Comparison of ENCODE assay signal across 1 cellular context in the genomic region with DNA sequence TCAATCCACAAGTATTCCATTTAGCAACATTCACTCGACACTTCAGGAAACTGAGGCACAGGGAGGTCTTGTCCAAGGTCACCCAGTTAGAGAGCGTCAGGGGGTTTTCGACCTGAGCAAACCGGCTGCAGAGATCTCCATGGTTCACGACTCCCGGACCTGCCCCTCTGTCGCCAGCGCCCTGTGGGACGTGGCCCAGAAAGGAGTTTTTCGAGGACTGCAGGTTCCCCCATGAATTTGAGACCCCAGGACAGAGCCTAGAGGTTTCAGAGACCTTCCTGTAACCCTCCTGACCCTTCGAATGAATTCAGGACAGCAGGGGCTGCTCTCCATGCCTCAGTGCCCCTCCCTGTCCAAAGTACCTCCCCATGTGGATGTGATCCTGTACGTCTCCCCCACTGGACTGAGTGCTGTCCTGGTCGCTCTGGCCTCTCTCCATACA.
TF ChIP-seq lines count a peak whose summit lies in the region.

No MANE protein-coding gene starts in this region.

TF ChIP-seq in WTC11, 78 proteins besides CTCF, POLR2A, EP300 and RAD21 (continued from another document):
- TF ChIP-seq, protein P1, sequence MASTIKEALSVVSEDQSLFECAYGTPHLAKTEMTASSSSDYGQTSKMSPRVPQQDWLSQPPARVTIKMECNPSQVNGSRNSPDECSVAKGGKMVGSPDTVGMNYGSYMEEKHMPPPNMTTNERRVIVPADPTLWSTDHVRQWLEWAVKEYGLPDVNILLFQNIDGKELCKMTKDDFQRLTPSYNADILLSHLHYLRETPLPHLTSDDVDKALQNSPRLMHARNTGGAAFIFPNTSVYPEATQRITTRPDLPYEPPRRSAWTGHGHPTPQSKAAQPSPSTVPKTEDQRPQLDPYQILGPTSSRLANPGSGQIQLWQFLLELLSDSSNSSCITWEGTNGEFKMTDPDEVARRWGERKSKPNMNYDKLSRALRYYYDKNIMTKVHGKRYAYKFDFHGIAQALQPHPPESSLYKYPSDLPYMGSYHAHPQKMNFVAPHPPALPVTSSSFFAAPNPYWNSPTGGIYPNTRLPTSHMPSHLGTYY (CRISPR knock-in tag; IDR thresholded peaks at IDR 0.05): no peak
- TF ChIP-seq TCF7 (CRISPR knock-in tag; IDR thresholded peaks at IDR 0.05; ENCODE audit: low read depth) (no peak), RORB (CRISPR knock-in tag; IDR thresholded peaks at IDR 0.05) (no peak)
- TF ChIP-seq, protein P2, sequence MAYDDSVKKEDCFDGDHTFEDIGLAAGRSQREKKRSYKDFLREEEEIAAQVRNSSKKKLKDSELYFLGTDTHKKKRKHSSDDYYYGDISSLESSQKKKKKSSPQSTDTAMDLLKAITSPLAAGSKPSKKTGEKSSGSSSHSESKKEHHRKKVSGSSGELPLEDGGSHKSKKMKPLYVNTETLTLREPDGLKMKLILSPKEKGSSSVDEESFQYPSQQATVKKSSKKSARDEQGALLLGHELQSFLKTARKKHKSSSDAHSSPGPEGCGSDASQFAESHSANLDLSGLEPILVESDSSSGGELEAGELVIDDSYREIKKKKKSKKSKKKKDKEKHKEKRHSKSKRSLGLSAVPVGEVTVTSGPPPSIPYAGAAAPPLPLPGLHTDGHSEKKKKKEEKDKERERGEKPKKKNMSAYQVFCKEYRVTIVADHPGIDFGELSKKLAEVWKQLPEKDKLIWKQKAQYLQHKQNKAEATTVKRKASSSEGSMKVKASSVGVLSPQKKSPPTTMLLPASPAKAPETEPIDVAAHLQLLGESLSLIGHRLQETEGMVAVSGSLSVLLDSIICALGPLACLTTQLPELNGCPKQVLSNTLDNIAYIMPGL (CRISPR knock-in tag; IDR thresholded peaks at IDR 0.05): no peak
